8 cellular contexts compared by ENCODE assay signal in genomic region chr9:128702445-128702948, GRCh38. TPM values are rescaled to one million over a fixed set of nuclear protein-coding genes. Genes with fewer than 3 reads are reported as not detected.
DNase-seq lines count a peak whose midpoint lies in the region; ATAC-seq, FAIRE-seq and TF ChIP-seq lines count a peak whose summit lies in the region.

PKN3 (plus strand) TSS chr9:128702503; CDS start chr9:128702916, 413 bp downstream.

- no peaks in the 10 kb centered on the region for H3K27me3 Mint-ChIP-seq in activated naive CD8-positive, alpha-beta T cell treated with anti-CD3 and anti-CD28 coated beads, Interleukin-2, amount 50 U/mL, for 24 hours

- 0% methylated on average over 49 to 65 of the region's 65 CpGs for WGBS in heart right ventricle, 2 donors
- WGBS in prostate gland, result under 1% methylated on average over 47 of the region's 65 CpGs

- H3K4me3 Mint-ChIP-seq in activated naive CD8-positive, alpha-beta T cell treated with anti-CD3 and anti-CD28 coated beads, Interleukin-2, amount 50 U/mL, for 24 hours, result peak within 1 kb of the TSS; percentile 81

- H3K9me3 ChIP-seq in heart right ventricle (no peaks in the 10 kb centered on the region), prostate gland (no peaks in the 10 kb centered on the region)

- no peak for FAIRE-seq in urothelium cell line (lab: Jason Lieb, UNC)

- ATAC-seq in GM21723 (IDR thresholded peaks at IDR 0.05; ENCODE audit: unreplicated experiment) (peak; percentile 76), heart right ventricle (peak; percentile 76 to 87 (median 82))
- ATAC-seq in activated naive CD8-positive, alpha-beta T cell treated with anti-CD3 and anti-CD28 coated beads, Interleukin-2, amount 50 U/mL, for 24 hours, result peak; percentile 87

- H3K4me3 ChIP-seq in heart right ventricle, result peak within 1 kb of the TSS; percentile 56 to 93 (median 78)
- H3K4me3 ChIP-seq in prostate gland, result peak within 1 kb of the TSS; percentile 58 to 67

- H3K36me3 ChIP-seq in heart right ventricle, result peaks cover 0 to 4% (median 0%) of the 10 kb centered on the region in 9 donors
- no peaks in the 10 kb centered on the region for H3K36me3 ChIP-seq in prostate gland

- no peaks in the 10 kb centered on the region for H3K9me3 Mint-ChIP-seq in activated naive CD8-positive, alpha-beta T cell treated with anti-CD3 and anti-CD28 coated beads, Interleukin-2, amount 50 U/mL, for 24 hours

- TF ChIP-seq CTCF in heart right ventricle (IDR thresholded peaks at IDR 0.05) (peak; percentile 87 to 96 (median 94)), prostate gland (IDR thresholded peaks at IDR 0.05) (peak; percentile 80 to 93 (median 83))

- peaks cover 4% of the 10 kb centered on the region for H3K36me3 Mint-ChIP-seq in activated naive CD8-positive, alpha-beta T cell treated with anti-CD3 and anti-CD28 coated beads, Interleukin-2, amount 50 U/mL, for 24 hours (ENCODE audit: low read depth)

- no peak for TF ChIP-seq POLR2A in prostate gland (IDR thresholded peaks at IDR 0.05)

- intact Hi-C loops in heart right ventricle (cut with DNase I), result loop anchor here in 2 of 10 donors (2.0 to 5.0 kb wide), 2 partner anchors 22 to 70 kb away; partner anchors contain the start of genes ZDHHC12 (in 1 of the 2) and ZER1 (in 1 of the 2)
- intact Hi-C loops in prostate gland (cut with DNase I), result no loop called here

- H3K27ac Mint-ChIP-seq in activated naive CD8-positive, alpha-beta T cell treated with anti-CD3 and anti-CD28 coated beads, Interleukin-2, amount 50 U/mL, for 24 hours, result peak within 1 kb of the TSS; percentile 54

- H3K27me3 ChIP-seq in heart right ventricle (no peaks in the 10 kb centered on the region), prostate gland (replicated peaks; ENCODE audit: insufficient read depth) (no peaks in the 10 kb centered on the region)

- DNase-seq in EH (ENCODE audit: low read depth) (peak; percentile 82), LHCN-M2 (ENCODE audit: low read depth) (peak; percentile 79), SW 1271 (lab: John Stamatoyannopoulos, UW) (peak; percentile 41 to 79), heart right ventricle (peak; percentile 90 to 92), prostate gland (ENCODE audit: low spot score) (peak; percentile 72), urothelium cell line (ENCODE audit: low spot score) (peak; percentile 92)
- DNase-seq in activated naive CD8-positive, alpha-beta T cell treated with anti-CD3 and anti-CD28 coated beads, Interleukin-2, amount 50 U/mL, for 24 hours, result peak; percentile 97

- peak within 1 kb of the TSS; percentile 70 to 96 (median 93) for H3K27ac ChIP-seq in heart right ventricle
- peak within 1 kb of the TSS; percentile 64 to 74 for H3K27ac ChIP-seq in prostate gland

- peaks cover 0 to 24% (median 15%) of the 10 kb centered on the region in 9 donors for H3K4me1 ChIP-seq in heart right ventricle
- no peaks in the 10 kb centered on the region for H3K4me1 ChIP-seq in prostate gland (replicated peaks)

- peaks cover 14% of the 10 kb centered on the region for H3K4me1 Mint-ChIP-seq in activated naive CD8-positive, alpha-beta T cell treated with anti-CD3 and anti-CD28 coated beads, Interleukin-2, amount 50 U/mL, for 24 hours

RNA-seq across cellular contexts. Expression of gene PKN3, which starts in this region (rescaled TPM):
- total RNA-seq in LHCN-M2 (2014; rRNA removed) (4.2 and 4.4 TPM in 2 replicates), heart right ventricle (1 to 10 TPM; 3.7 to 8.9 (median 4.7) TPM), prostate gland (1 to 10 TPM; 4.4 to 6.1 TPM)
- 4.3 TPM for polyA plus RNA-seq in LHCN-M2 (2012)
- polyA plus RNA-seq in heart right ventricle, result 10 to 100 TPM; 10.6 to 12.7 TPM

Comparison
In these comparisons a context has a peak if more than half of its experiments do, and no peak if none do; other contexts are left out.
1. Peak in every context shown above with its lines: DNase-seq, ATAC-seq, H3K4me3 ChIP-seq and H3K27ac ChIP-seq.